ENCODE assay signal across 7 cellular contexts in genomic region chr2:87583370-87583769, GRCh38.
DNase-seq lines count a peak whose midpoint lies in the region; ATAC-seq, FAIRE-seq and TF ChIP-seq lines count a peak whose summit lies in the region.
"Not testable (repeated sequence)": the region's sequence is repeated elsewhere in the genome, so short reads cannot be mapped to it uniquely, and the experiment has no call there.

No MANE protein-coding gene starts in this region.

- not testable (repeated sequence) for H3K27ac Mint-ChIP-seq in activated CD4-positive, alpha-beta T cell treated with anti-CD3 and anti-CD28 coated beads, Interleukin-2, amount 10 ng/mL, durations not matched to agents 24 days and 14 days
- peak overlapping the region; percentile 42 for H3K27ac Mint-ChIP-seq in stimulated activated naive B cell treated with anti-CD40 and anti-IgM and Interleukin-4, amounts not matched to agents 10 μg/mL and 1 μg/mL and 100 μg/mL, for 72 hours

- intact Hi-C loops in Panc1 (cut with micrococcal nuclease; ENCODE audit: unreplicated experiment); activated CD4-positive, alpha-beta T cell treated with anti-CD3 and anti-CD28 coated beads, Interleukin-2, amount 10 ng/mL, durations not matched to agents 24 days and 14 days (cut with micrococcal nuclease); K562 (cut with micrococcal nuclease); endothelial cell of umbilical vein (cut with micrococcal nuclease); mucosa of descending colon (cut with DNase I, micrococcal nuclease): not testable (repeated sequence)

- not testable (repeated sequence) for H2AFZ ChIP-seq in OCI-LY1 (ENCODE audit: low read length); K562 (ENCODE audit: low read depth, low read length); endothelial cell of umbilical vein (ENCODE audit: low read depth, low read length)

- not testable (repeated sequence) for DNase-seq in Panc1 (ENCODE audit: low read depth, low spot score); K562 (ENCODE audit: extremely low read depth in 1 of 4, low spot score in 3 of 4); endothelial cell of umbilical vein (ENCODE audit: low read depth, low spot score); mucosa of descending colon; stimulated activated naive B cell treated with anti-CD40 and anti-IgM and Interleukin-4, amounts not matched to agents 10 μg/mL and 1 μg/mL and 100 μg/mL, for 72 hours
- DNase-seq in activated CD4-positive, alpha-beta T cell treated with anti-CD3 and anti-CD28 coated beads, Interleukin-2, amount 10 ng/mL, durations not matched to agents 24 days and 14 days, result peak; percentile 26

- not testable (repeated sequence) for H3F3A ChIP-seq in OCI-LY1 (ENCODE audit: insufficient read depth, low read length)

- WGBS in K562 (ENCODE audit: insufficient coverage, low coverage, missing lambda C conversion rate), result 78% methylated on average over 1 of the region's 2 CpGs

- H3K79me2 ChIP-seq in OCI-LY1 (ENCODE audit: insufficient read depth, low read length); K562 (ENCODE audit: control insufficient read depth, insufficient read depth, low read length); endothelial cell of umbilical vein (ENCODE audit: control insufficient read depth, insufficient read depth, low read length): not testable (repeated sequence)

- H3K4me3 ChIP-seq in OCI-LY1 (ENCODE audit: low read depth, low read length, poor library complexity, severe bottlenecking); Panc1 (ENCODE audit: low read depth in 2 of 2, low read length in 2 of 2); K562; endothelial cell of umbilical vein (replicated peaks in 1 of 3; ENCODE audit: insufficient read depth in 1 of 3, low read depth in 1 of 3, low read length in 3 of 3); mucosa of descending colon: not testable (repeated sequence)

- ATAC-seq in Panc1 (peak; percentile 42; the same call in 1 of the 2 replicates), mucosa of descending colon (peak; percentile 51)
- not testable (repeated sequence) for ATAC-seq in K562; stimulated activated naive B cell treated with anti-CD40 and anti-IgM and Interleukin-4, amounts not matched to agents 10 μg/mL and 1 μg/mL and 100 μg/mL, for 72 hours (replicated peaks)

- not testable (repeated sequence) for TF ChIP-seq RAD21 in K562 (CRISPR knock-in tag; conservative IDR thresholded peaks at IDR 0.05 in 1 of 2, IDR thresholded peaks at IDR 0.05 in 1 of 2)

- TF ChIP-seq POLR2A in K562 (conservative IDR thresholded peaks at IDR 0.05); endothelial cell of umbilical vein (IDR thresholded peaks at IDR 0.05; ENCODE audit: low read depth, low read length): not testable (repeated sequence)

- H3K4me3 Mint-ChIP-seq in activated CD4-positive, alpha-beta T cell treated with anti-CD3 and anti-CD28 coated beads, Interleukin-2, amount 10 ng/mL, durations not matched to agents 24 days and 14 days; stimulated activated naive B cell treated with anti-CD40 and anti-IgM and Interleukin-4, amounts not matched to agents 10 μg/mL and 1 μg/mL and 100 μg/mL, for 72 hours: not testable (repeated sequence)

- H3K9ac ChIP-seq in OCI-LY1 (ENCODE audit: low read length); K562 (ENCODE audit: insufficient read depth in 1 of 2, low read depth in 2 of 2, low read length in 2 of 2); endothelial cell of umbilical vein (replicated peaks; ENCODE audit: extremely low read depth, insufficient read depth, low read length): not testable (repeated sequence)

- BruUV-seq in Panc1 (replicated peaks; lab: Mats Ljungman, UMichigan); K562 (replicated peaks; lab: Mats Ljungman, UMichigan); endothelial cell of umbilical vein (replicated peaks; lab: Mats Ljungman, UMichigan): not testable (repeated sequence)

- H3K36me3 ChIP-seq in OCI-LY1 (ENCODE audit: insufficient read depth, low read length); Panc1 (ENCODE audit: control insufficient read depth, insufficient read depth, low read length); K562 (ENCODE audit: control insufficient read depth, insufficient read depth, low read length); endothelial cell of umbilical vein (ENCODE audit: control insufficient read depth in 2 of 2, extremely low read depth in 1 of 2, insufficient read depth in 2 of 2, low read length in 2 of 2); mucosa of descending colon (ENCODE audit: low read depth): not testable (repeated sequence)

- not testable (repeated sequence) for H3K9me2 ChIP-seq in OCI-LY1 (ENCODE audit: low read depth, low read length)

- TF ChIP-seq CTCF in OCI-LY1 (IDR thresholded peaks at IDR 0.05; ENCODE audit: low read length); Panc1 (IDR thresholded peaks at IDR 0.05); K562 (IDR thresholded peaks at IDR 0.05 in 2 of 3, conservative IDR thresholded peaks at IDR 0.05 in 1 of 3; ENCODE audit: insufficient read depth in 2 of 3, low read depth in 1 of 3, low read length in 3 of 3); endothelial cell of umbilical vein (IDR thresholded peaks at IDR 0.05; ENCODE audit: extremely low read depth in 1 of 2, insufficient read depth in 1 of 2, low read depth in 1 of 2, low read length in 2 of 2); mucosa of descending colon (IDR thresholded peaks at IDR 0.05): not testable (repeated sequence)

- in situ Hi-C loops in Panc1 (cut with HindIII; ENCODE audit: low pct_unique_long_range_greater_than_20kb, low sequenced_read_pairs); K562 (cut with MboI): not testable (repeated sequence)

- POLR2A ChIA-PET in Panc1 (lab: Charles Lee); K562 (lab: Yijun Ruan, JAX); endothelial cell of umbilical vein (lab: Charles Lee): not testable (repeated sequence)

- H3K27ac ChIP-seq in OCI-LY1 (ENCODE audit: low read depth, low read length, poor library complexity, severe bottlenecking) (peak overlapping the region; percentile 49), K562 (ENCODE audit: extremely low read depth, low read depth, low read length) (peak overlapping the region; percentile 76; the same call in 1 of the 3 replicates)
- H3K27ac ChIP-seq in Panc1 (ENCODE audit: low read length); endothelial cell of umbilical vein (ENCODE audit: insufficient read depth, low read depth, low read length): not testable (repeated sequence)

- not testable (repeated sequence) for H3K9me3 Mint-ChIP-seq in activated CD4-positive, alpha-beta T cell treated with anti-CD3 and anti-CD28 coated beads, Interleukin-2, amount 10 ng/mL, durations not matched to agents 24 days and 14 days; stimulated activated naive B cell treated with anti-CD40 and anti-IgM and Interleukin-4, amounts not matched to agents 10 μg/mL and 1 μg/mL and 100 μg/mL, for 72 hours

- H3K4me1 Mint-ChIP-seq in activated CD4-positive, alpha-beta T cell treated with anti-CD3 and anti-CD28 coated beads, Interleukin-2, amount 10 ng/mL, durations not matched to agents 24 days and 14 days; stimulated activated naive B cell treated with anti-CD40 and anti-IgM and Interleukin-4, amounts not matched to agents 10 μg/mL and 1 μg/mL and 100 μg/mL, for 72 hours: not testable (repeated sequence)

- not testable (repeated sequence) for H3K4me2 ChIP-seq in OCI-LY1 (ENCODE audit: low read length); K562 (ENCODE audit: insufficient read depth, low read length); endothelial cell of umbilical vein (ENCODE audit: insufficient read depth, low read length)

- not testable (repeated sequence) for H3K36me3 Mint-ChIP-seq in activated CD4-positive, alpha-beta T cell treated with anti-CD3 and anti-CD28 coated beads, Interleukin-2, amount 10 ng/mL, durations not matched to agents 24 days and 14 days (ENCODE audit: low read depth); stimulated activated naive B cell treated with anti-CD40 and anti-IgM and Interleukin-4, amounts not matched to agents 10 μg/mL and 1 μg/mL and 100 μg/mL, for 72 hours

- not testable (repeated sequence) for H3K9me1 ChIP-seq in K562 (ENCODE audit: control insufficient read depth, insufficient read depth, low read length); endothelial cell of umbilical vein (replicated peaks; ENCODE audit: control insufficient read depth, extremely low read depth, insufficient read depth, low read length)

- not testable (repeated sequence) for H3K9me3 ChIP-seq in OCI-LY1 (ENCODE audit: low read length); Panc1 (ENCODE audit: control insufficient read depth, insufficient read depth, low read depth, low read length); K562 (replicated peaks; ENCODE audit: control insufficient read depth, insufficient read depth, low read depth, low read length); endothelial cell of umbilical vein (replicated peaks; ENCODE audit: control insufficient read depth, insufficient read depth, low read length); mucosa of descending colon

- not testable (repeated sequence) for TF ChIP-seq EP300 in K562 (IDR thresholded peaks at IDR 0.05; ENCODE audit: low read length)

- not testable (repeated sequence) for FAIRE-seq in K562 (lab: Jason Lieb, UNC)
- peak; percentile 74 for FAIRE-seq in endothelial cell of umbilical vein (lab: Jason Lieb, UNC)

- H4K20me1 ChIP-seq in OCI-LY1 (ENCODE audit: insufficient read depth, low read length); K562 (replicated peaks; ENCODE audit: control insufficient read depth, insufficient read depth, low read length); endothelial cell of umbilical vein (replicated peaks; ENCODE audit: control insufficient read depth, extremely low read depth, insufficient read depth, low read length): not testable (repeated sequence)

- H3K27me3 ChIP-seq in OCI-LY1 (ENCODE audit: insufficient read depth, low read length); Panc1 (ENCODE audit: control insufficient read depth, insufficient read depth, low read length); K562 (ENCODE audit: control insufficient read depth in 2 of 2, insufficient read depth in 2 of 2, low read length in 2 of 2); endothelial cell of umbilical vein (ENCODE audit: control insufficient read depth in 2 of 2, insufficient read depth in 2 of 2, low read length in 2 of 2): not testable (repeated sequence)

- peaks cover 13% of the 10 kb centered on the region for H3K4me1 ChIP-seq in OCI-LY1 (ENCODE audit: insufficient read depth, low read length, severe bottlenecking)
- not testable (repeated sequence) for H3K4me1 ChIP-seq in Panc1 (ENCODE audit: control insufficient read depth, insufficient read depth, low read length); K562 (replicated peaks in 1 of 2; ENCODE audit: control insufficient read depth in 2 of 2, insufficient read depth in 2 of 2, low read length in 2 of 2); endothelial cell of umbilical vein (ENCODE audit: control insufficient read depth, extremely low read depth, insufficient read depth, low read length); mucosa of descending colon (ENCODE audit: low read depth)

- CTCF ChIA-PET in Panc1 (lab: Charles Lee); K562 (lab: Yijun Ruan, JAX; ENCODE audit: low intra/inter-chr PET ratio); endothelial cell of umbilical vein (lab: Charles Lee): not testable (repeated sequence)

- dilution Hi-C loops in endothelial cell of umbilical vein (cut with MboI; ENCODE audit: extremely low pct_ligation_motif_present, low sequenced_read_pairs), result not testable (repeated sequence)

- H3K27me3 Mint-ChIP-seq in activated CD4-positive, alpha-beta T cell treated with anti-CD3 and anti-CD28 coated beads, Interleukin-2, amount 10 ng/mL, durations not matched to agents 24 days and 14 days; stimulated activated naive B cell treated with anti-CD40 and anti-IgM and Interleukin-4, amounts not matched to agents 10 μg/mL and 1 μg/mL and 100 μg/mL, for 72 hours: not testable (repeated sequence)
